ENCODE assay signal across 14 cellular contexts in genomic region chr5:177598477-177598876, GRCh38. TPM values are rescaled to one million over a fixed set of nuclear protein-coding genes. Genes with fewer than 3 reads are reported as not detected.
DNase-seq lines count a peak whose midpoint lies in the region; ATAC-seq, FAIRE-seq and TF ChIP-seq lines count a peak whose summit lies in the region.
"Had no signal": no experiment of that assay in that cellular context is flagged by ENCODE, and none has a peak within 500 bp of the region (broad histone marks: within the 10 kb centered on the region; RNA-seq: fewer than 3 reads in every experiment).

No MANE protein-coding gene starts in this region.

- H3K9me3 Mint-ChIP-seq in activated naive CD4-positive, alpha-beta T cell treated with anti-CD3 and anti-CD28 coated beads, Interleukin-2, amount 50 U/mL, for 24 hours: no peaks in the 10 kb centered on the region
- H3K9me3 Mint-ChIP-seq in WTC11: no peaks in the 10 kb centered on the region
- no peaks in the 10 kb centered on the region for H3K9me3 Mint-ChIP-seq in endothelial cell (ENCODE audit: unreplicated experiment)
- no peaks in the 10 kb centered on the region for H3K9me3 Mint-ChIP-seq in stimulated activated naive B cell treated with anti-CD40 and anti-IgM and Interleukin-4, amounts not matched to agents 10 μg/mL and 1 μg/mL and 100 μg/mL, for 72 hours

- no peak for FAIRE-seq in GM12892 (lab: Jason Lieb, UNC)
- FAIRE-seq: pancreas had no signal

- H3K4me1 Mint-ChIP-seq in activated naive CD4-positive, alpha-beta T cell treated with anti-CD3 and anti-CD28 coated beads, Interleukin-2, amount 50 U/mL, for 24 hours: peaks cover 36% of the 10 kb centered on the region
- H3K4me1 Mint-ChIP-seq in WTC11 (peaks cover 17% of the 10 kb centered on the region), endothelial cell (ENCODE audit: unreplicated experiment) (peaks cover 14% of the 10 kb centered on the region)
- H3K4me1 Mint-ChIP-seq in stimulated activated naive B cell treated with anti-CD40 and anti-IgM and Interleukin-4, amounts not matched to agents 10 μg/mL and 1 μg/mL and 100 μg/mL, for 72 hours: peaks cover 40 to 44% of the 10 kb centered on the region in 2 donors

- TF ChIP-seq CTCF in WTC11 (IDR thresholded peaks at IDR 0.05) (no peak), endothelial cell (IDR thresholded peaks at IDR 0.05; ENCODE audit: unreplicated experiment) (no peak)

- peaks cover 9% of the 10 kb centered on the region for H3K36me3 Mint-ChIP-seq in activated naive CD4-positive, alpha-beta T cell treated with anti-CD3 and anti-CD28 coated beads, Interleukin-2, amount 50 U/mL, for 24 hours
- H3K36me3 Mint-ChIP-seq in WTC11: peaks cover 28% of the 10 kb centered on the region
- peaks cover 39% of the 10 kb centered on the region for H3K36me3 Mint-ChIP-seq in endothelial cell (ENCODE audit: low read depth, unreplicated experiment)
- peaks cover 23 to 44% of the 10 kb centered on the region in 2 donors for H3K36me3 Mint-ChIP-seq in stimulated activated naive B cell treated with anti-CD40 and anti-IgM and Interleukin-4, amounts not matched to agents 10 μg/mL and 1 μg/mL and 100 μg/mL, for 72 hours

- no peak for ATAC-seq in WTC11
- no peak for ATAC-seq in stimulated activated naive B cell treated with anti-CD40 and anti-IgM and Interleukin-4, amounts not matched to agents 10 μg/mL and 1 μg/mL and 100 μg/mL, for 72 hours (replicated peaks)

- POLR2A ChIA-PET in WTC11 (lab: Charles Lee): no interaction called here

- DNase-seq in activated naive CD4-positive, alpha-beta T cell treated with Interleukin-2 at 50 U/mL for 16 hours: no peak
- no peak for DNase-seq in WTC11 (ENCODE audit: low spot score)
- no peak for DNase-seq in endothelial cell (ENCODE audit: low spot score)
- DNase-seq in stimulated activated naive B cell treated with anti-CD40 and anti-IgM and Interleukin-4, amounts not matched to agents 10 μg/mL and 1 μg/mL and 100 μg/mL, for 72 hours: no peak
- DNase-seq in inferior parietal cortex (ENCODE audit: extremely low spot score): no peak
- DNase-seq in stimulated activated CD4-positive, alpha-beta T cell treated with anti-CD3 and anti-CD28 coated beads, Interleukin-4, amount 100 ng/mL, for 1 hour: no peak
- DNase-seq in GM12892 (ENCODE audit: insufficient read length): no peak
- DNase-seq: GF-D8; NCI-H2081; pancreas; stimulated activated CD4-positive, alpha-beta T cell treated with anti-CD3 and anti-CD28 coated beads, Interleukin-2, amount 100 ng/mL, for 24 hours; stomach; SW 1271 had no signal

- no peaks in the 10 kb centered on the region for H3K27me3 Mint-ChIP-seq in activated naive CD4-positive, alpha-beta T cell treated with anti-CD3 and anti-CD28 coated beads, Interleukin-2, amount 50 U/mL, for 24 hours
- H3K27me3 Mint-ChIP-seq in WTC11 (ENCODE audit: low read depth) (peaks cover 21% of the 10 kb centered on the region), endothelial cell (ENCODE audit: unreplicated experiment) (peaks cover 4% of the 10 kb centered on the region)
- no peaks in the 10 kb centered on the region for H3K27me3 Mint-ChIP-seq in stimulated activated naive B cell treated with anti-CD40 and anti-IgM and Interleukin-4, amounts not matched to agents 10 μg/mL and 1 μg/mL and 100 μg/mL, for 72 hours

- no peak for TF ChIP-seq POLR2A in GM12892 (IDR thresholded peaks at IDR 0.05; ENCODE audit: low read depth, low read length)

- CTCF ChIA-PET in WTC11 (lab: Charles Lee): interaction anchor here (2.7 kb wide), 1 partner anchor 9 kb away, joined by 18 read pairs; no protein-coding TSS in a partner anchor

- H3K27ac Mint-ChIP-seq in activated naive CD4-positive, alpha-beta T cell treated with anti-CD3 and anti-CD28 coated beads, Interleukin-2, amount 50 U/mL, for 24 hours: peak overlapping the region; percentile 14
- no peak overlapping the region for H3K27ac Mint-ChIP-seq in WTC11
- no peak overlapping the region for H3K27ac Mint-ChIP-seq in endothelial cell (ENCODE audit: unreplicated experiment)
- H3K27ac Mint-ChIP-seq in stimulated activated naive B cell treated with anti-CD40 and anti-IgM and Interleukin-4, amounts not matched to agents 10 μg/mL and 1 μg/mL and 100 μg/mL, for 72 hours: no peak overlapping the region

- H3K4me3 Mint-ChIP-seq in activated naive CD4-positive, alpha-beta T cell treated with anti-CD3 and anti-CD28 coated beads, Interleukin-2, amount 50 U/mL, for 24 hours: peak overlapping the region; percentile 79
- peak overlapping the region; percentile 71 for H3K4me3 Mint-ChIP-seq in WTC11
- peak overlapping the region; percentile 69 for H3K4me3 Mint-ChIP-seq in endothelial cell (ENCODE audit: unreplicated experiment)
- H3K4me3 Mint-ChIP-seq in stimulated activated naive B cell treated with anti-CD40 and anti-IgM and Interleukin-4, amounts not matched to agents 10 μg/mL and 1 μg/mL and 100 μg/mL, for 72 hours: peak overlapping the region; percentile 47 to 85

TF ChIP-seq in WTC11, 78 proteins besides CTCF, POLR2A, EP300 and RAD21:
- TF ChIP-seq, protein P1, sequence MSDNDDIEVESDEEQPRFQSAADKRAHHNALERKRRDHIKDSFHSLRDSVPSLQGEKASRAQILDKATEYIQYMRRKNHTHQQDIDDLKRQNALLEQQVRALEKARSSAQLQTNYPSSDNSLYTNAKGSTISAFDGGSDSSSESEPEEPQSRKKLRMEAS (CRISPR knock-in tag; IDR thresholded peaks at IDR 0.05): no peak
- TF ChIP-seq MYBL2 (CRISPR knock-in tag; IDR thresholded peaks at IDR 0.05): no peak
- no peak for TF ChIP-seq ZBTB21 (CRISPR knock-in tag; IDR thresholded peaks at IDR 0.05; ENCODE audit: borderline replicate concordance)
- TF ChIP-seq ZMAT4 (CRISPR knock-in tag; IDR thresholded peaks at IDR 0.05): no peak
- TF ChIP-seq, protein P2, sequence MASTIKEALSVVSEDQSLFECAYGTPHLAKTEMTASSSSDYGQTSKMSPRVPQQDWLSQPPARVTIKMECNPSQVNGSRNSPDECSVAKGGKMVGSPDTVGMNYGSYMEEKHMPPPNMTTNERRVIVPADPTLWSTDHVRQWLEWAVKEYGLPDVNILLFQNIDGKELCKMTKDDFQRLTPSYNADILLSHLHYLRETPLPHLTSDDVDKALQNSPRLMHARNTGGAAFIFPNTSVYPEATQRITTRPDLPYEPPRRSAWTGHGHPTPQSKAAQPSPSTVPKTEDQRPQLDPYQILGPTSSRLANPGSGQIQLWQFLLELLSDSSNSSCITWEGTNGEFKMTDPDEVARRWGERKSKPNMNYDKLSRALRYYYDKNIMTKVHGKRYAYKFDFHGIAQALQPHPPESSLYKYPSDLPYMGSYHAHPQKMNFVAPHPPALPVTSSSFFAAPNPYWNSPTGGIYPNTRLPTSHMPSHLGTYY (CRISPR knock-in tag; IDR thresholded peaks at IDR 0.05): no peak
- no peak for TF ChIP-seq NR1H2 (CRISPR knock-in tag; IDR thresholded peaks at IDR 0.05)
- TF ChIP-seq, protein P3, sequence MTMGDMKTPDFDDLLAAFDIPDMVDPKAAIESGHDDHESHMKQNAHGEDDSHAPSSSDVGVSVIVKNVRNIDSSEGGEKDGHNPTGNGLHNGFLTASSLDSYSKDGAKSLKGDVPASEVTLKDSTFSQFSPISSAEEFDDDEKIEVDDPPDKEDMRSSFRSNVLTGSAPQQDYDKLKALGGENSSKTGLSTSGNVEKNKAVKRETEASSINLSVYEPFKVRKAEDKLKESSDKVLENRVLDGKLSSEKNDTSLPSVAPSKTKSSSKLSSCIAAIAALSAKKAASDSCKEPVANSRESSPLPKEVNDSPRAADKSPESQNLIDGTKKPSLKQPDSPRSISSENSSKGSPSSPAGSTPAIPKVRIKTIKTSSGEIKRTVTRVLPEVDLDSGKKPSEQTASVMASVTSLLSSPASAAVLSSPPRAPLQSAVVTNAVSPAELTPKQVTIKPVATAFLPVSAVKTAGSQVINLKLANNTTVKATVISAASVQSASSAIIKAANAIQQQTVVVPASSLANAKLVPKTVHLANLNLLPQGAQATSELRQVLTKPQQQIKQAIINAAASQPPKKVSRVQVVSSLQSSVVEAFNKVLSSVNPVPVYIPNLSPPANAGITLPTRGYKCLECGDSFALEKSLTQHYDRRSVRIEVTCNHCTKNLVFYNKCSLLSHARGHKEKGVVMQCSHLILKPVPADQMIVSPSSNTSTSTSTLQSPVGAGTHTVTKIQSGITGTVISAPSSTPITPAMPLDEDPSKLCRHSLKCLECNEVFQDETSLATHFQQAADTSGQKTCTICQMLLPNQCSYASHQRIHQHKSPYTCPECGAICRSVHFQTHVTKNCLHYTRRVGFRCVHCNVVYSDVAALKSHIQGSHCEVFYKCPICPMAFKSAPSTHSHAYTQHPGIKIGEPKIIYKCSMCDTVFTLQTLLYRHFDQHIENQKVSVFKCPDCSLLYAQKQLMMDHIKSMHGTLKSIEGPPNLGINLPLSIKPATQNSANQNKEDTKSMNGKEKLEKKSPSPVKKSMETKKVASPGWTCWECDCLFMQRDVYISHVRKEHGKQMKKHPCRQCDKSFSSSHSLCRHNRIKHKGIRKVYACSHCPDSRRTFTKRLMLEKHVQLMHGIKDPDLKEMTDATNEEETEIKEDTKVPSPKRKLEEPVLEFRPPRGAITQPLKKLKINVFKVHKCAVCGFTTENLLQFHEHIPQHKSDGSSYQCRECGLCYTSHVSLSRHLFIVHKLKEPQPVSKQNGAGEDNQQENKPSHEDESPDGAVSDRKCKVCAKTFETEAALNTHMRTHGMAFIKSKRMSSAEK (CRISPR knock-in tag; IDR thresholded peaks at IDR 0.05; ENCODE audit: borderline replicate concordance): no peak
- TF ChIP-seq PRRX2 (CRISPR knock-in tag; IDR thresholded peaks at IDR 0.05): no peak
TF ChIP-seq in WTC11: peak in this region for 0.

RNA-seq across cellular contexts. Expression of gene B4GALT7, which starts 1.5 kb away (rescaled TPM):
- total RNA-seq in WTC11 (2021) (20.3 to 22.5 TPM (median 21.7 TPM) in 3 replicates), endothelial cell (ENCODE audit: unreplicated experiment) (34.6 TPM)
- 8.2 TPM for polyA plus RNA-seq in GM12892 (2012; ENCODE audit: missing spikeins)

RNA-seq across cellular contexts. Expression of gene TMED9, which starts 6.5 kb away (rescaled TPM):
- total RNA-seq in WTC11 (2021) (164 to 172 TPM (median 170 TPM) in 3 replicates), endothelial cell (ENCODE audit: unreplicated experiment) (271 TPM)
- polyA plus RNA-seq in GM12892 (2012; ENCODE audit: missing spikeins): 86.8 TPM

RNA-seq across cellular contexts. Expression of gene FAM193B, which starts 44.1 kb away (rescaled TPM):
- 95.1 to 101 TPM (median 95.6 TPM) in 3 replicates for total RNA-seq in WTC11 (2021)
- total RNA-seq in endothelial cell (ENCODE audit: unreplicated experiment): 97.6 TPM
- polyA plus RNA-seq in GM12892 (2012; ENCODE audit: missing spikeins): 43.8 TPM
